17 cellular contexts compared by ENCODE assay signal in genomic region chr9:12889402-12890106, GRCh38.
A peak's percentile ranks its signal among the peaks of the same experiment; 100 is the strongest.
DNase-seq lines count a peak whose midpoint lies in the region; ATAC-seq, FAIRE-seq and TF ChIP-seq lines count a peak whose summit lies in the region.
"Had no signal": no experiment of that assay in that cellular context is flagged by ENCODE, and none has a peak within 500 bp of the region (broad histone marks: within the 10 kb centered on the region; RNA-seq: fewer than 3 reads in every experiment).

No MANE protein-coding gene starts in this region.

- TF ChIP-seq CTCF in liver (IDR thresholded peaks at IDR 0.05; ENCODE audit: low read depth, low read length, missing input control): no peak
- no peak for TF ChIP-seq CTCF in HepG2 (CRISPR knock-in tag; IDR thresholded peaks at IDR 0.05)
- no peak for TF ChIP-seq CTCF in choroid plexus epithelial cell (conservative IDR thresholded peaks at IDR 0.05; ENCODE audit: low read depth, low read length)
- TF ChIP-seq CTCF in smooth muscle cell (IDR thresholded peaks at IDR 0.05; ENCODE audit: borderline replicate concordance, insufficient read depth, poor library complexity, severe bottlenecking): no peak

- BruUV-seq in HepG2 (replicated peaks; lab: Mats Ljungman, UMichigan): no TSS peak

- TF ChIP-seq EP300 in HepG2 (IDR thresholded peaks at IDR 0.05; ENCODE audit: low read depth in 2 of 2, low read length in 2 of 2) (no peak), HepG2 (CRISPR knock-in tag; IDR thresholded peaks at IDR 0.05; ENCODE audit: borderline replicate concordance) (no peak)

- H3K27me3 ChIP-seq in liver (ENCODE audit: control insufficient read depth in 4 of 4, insufficient read depth in 4 of 4, low read length in 3 of 4) (no peaks in the 10 kb centered on the region), HepG2 (ENCODE audit: control insufficient read depth in 1 of 2, insufficient read depth in 2 of 2, low read length in 2 of 2) (no peaks in the 10 kb centered on the region), smooth muscle cell (ENCODE audit: low read depth) (no peaks in the 10 kb centered on the region)
- H3K27me3 ChIP-seq: BLaER1 treated with 17β-estradiol and CSF1 and Interleukin-3, amounts not matched to agents 10 nM and 100 nM had no signal

- ATAC-seq in HepG2 (no peak), GM19324 (IDR thresholded peaks at IDR 0.05; ENCODE audit: low FRiP score, unreplicated experiment) (no peak), GM18519 (IDR thresholded peaks at IDR 0.05; ENCODE audit: low FRiP score, unreplicated experiment) (no peak)

- H3K4me2 ChIP-seq in HepG2 (ENCODE audit: low read depth, low read length) (no peak overlapping the region), smooth muscle cell (no peak overlapping the region)
- H3K4me2 ChIP-seq: BLaER1 treated with 17β-estradiol and CSF1 and Interleukin-3, amounts not matched to agents 10 nM and 100 nM had no signal

- FAIRE-seq in HepG2 (lab: Jason Lieb, UNC) (no peak), H54 (lab: Jason Lieb, UNC) (no peak)
- FAIRE-seq: GM18507 had no signal

- H3K4me3 ChIP-seq in liver (ENCODE audit: low read depth in 1 of 3, low read length in 3 of 3): no peak overlapping the region
- H3K4me3 ChIP-seq in HepG2 (replicated peaks in 1 of 3; ENCODE audit: insufficient read depth in 1 of 3, low read depth in 2 of 3, low read length in 3 of 3): no peak overlapping the region
- no peak overlapping the region for H3K4me3 ChIP-seq in choroid plexus epithelial cell (ENCODE audit: low read depth, low read length)
- H3K4me3 ChIP-seq in smooth muscle cell: no peak overlapping the region
- H3K4me3 ChIP-seq: BLaER1 treated with 17β-estradiol and CSF1 and Interleukin-3, amounts not matched to agents 10 nM and 100 nM; HAP-1 had no signal

- H3K9me3 ChIP-seq in liver (ENCODE audit: control insufficient read depth in 4 of 4, low read length in 3 of 4): no peaks in the 10 kb centered on the region
- H3K9me3 ChIP-seq in HepG2 (ENCODE audit: low read length): no peaks in the 10 kb centered on the region
- peaks cover 12% of the 10 kb centered on the region for H3K9me3 ChIP-seq in smooth muscle cell (replicated peaks; ENCODE audit: low read depth)
- H3K9me3 ChIP-seq: HAP-1 had no signal

- DNase-seq in HepG2 (ENCODE audit: low spot score) (no peak), choroid plexus epithelial cell (ENCODE audit: low read depth) (peak; percentile 5), islet precursor cell (peak; percentile 66), smooth muscle cell (lab: John Stamatoyannopoulos, UW; ENCODE audit: unreplicated experiment) (no peak), H54 (ENCODE audit: insufficient read length, low spot score) (no peak)
- DNase-seq: 8988T; Calu3; CD4-positive, CD25-positive, alpha-beta regulatory T cell; DMS 273 treated with DMSO at 0.1 percent for 48 hours; GOT3; IMR-90 had no signal

- peak; percentile 46 to 59 for TF ChIP-seq RAD21 in liver (IDR thresholded peaks at IDR 0.05)
- no peak for TF ChIP-seq RAD21 in HepG2 (CRISPR knock-in tag; IDR thresholded peaks at IDR 0.05)

- H3K4me1 ChIP-seq in liver (ENCODE audit: control insufficient read depth in 4 of 4, insufficient read depth in 4 of 4, low read length in 3 of 4) (peaks cover 0 to 2% (median 0%) of the 10 kb centered on the region in 4 donors), HepG2 (ENCODE audit: insufficient read depth, low read length) (no peaks in the 10 kb centered on the region), smooth muscle cell (ENCODE audit: low read depth) (no peaks in the 10 kb centered on the region)
- H3K4me1 ChIP-seq: BLaER1 treated with 17β-estradiol and CSF1 and Interleukin-3, amounts not matched to agents 10 nM and 100 nM; HAP-1 had no signal

- H3K27ac ChIP-seq in liver (ENCODE audit: low read depth in 1 of 2, low read length in 2 of 2) (no peak overlapping the region), HepG2 (ENCODE audit: extremely low read length, insufficient read depth, low read length) (no peak overlapping the region), smooth muscle cell (ENCODE audit: low read depth) (peak overlapping the region; percentile 12)
- H3K27ac ChIP-seq: BLaER1 treated with 17β-estradiol and CSF1 and Interleukin-3, amounts not matched to agents 10 nM and 100 nM had no signal

- H3K36me3 ChIP-seq in liver (ENCODE audit: control insufficient read depth in 4 of 4, insufficient read depth in 3 of 4, low read depth in 1 of 4, low read length in 3 of 4) (no peaks in the 10 kb centered on the region), HepG2 (replicated peaks in 1 of 2; ENCODE audit: control insufficient read depth in 1 of 2, insufficient read depth in 2 of 2, low read length in 2 of 2) (no peaks in the 10 kb centered on the region), smooth muscle cell (ENCODE audit: low read depth) (peaks cover 7% of the 10 kb centered on the region)
- H3K36me3 ChIP-seq: BLaER1 treated with 17β-estradiol and CSF1 and Interleukin-3, amounts not matched to agents 10 nM and 100 nM; HAP-1 had no signal

- 67% methylated on average over 2 of the region's 2 CpGs for WGBS in liver
- 27% methylated on average over 2 of the region's 2 CpGs for WGBS in HepG2 (ENCODE audit: low lambda C conversion rate)
- WGBS in smooth muscle cell (ENCODE audit: low lambda C conversion rate): 80% methylated on average over 2 of the region's 2 CpGs

- no peak overlapping the region for H3K9ac ChIP-seq in liver (ENCODE audit: low read depth in 1 of 2, low read length in 2 of 2)
- no peak overlapping the region for H3K9ac ChIP-seq in HepG2 (ENCODE audit: insufficient read depth, low read depth, low read length)
- H3K9ac ChIP-seq in smooth muscle cell (ENCODE audit: low read depth): no peak overlapping the region
- H3K9ac ChIP-seq: BLaER1 treated with 17β-estradiol and CSF1 and Interleukin-3, amounts not matched to agents 10 nM and 100 nM had no signal

- H2AFZ ChIP-seq in HepG2 (ENCODE audit: low read length): no peak overlapping the region
- no peak overlapping the region for H2AFZ ChIP-seq in smooth muscle cell (ENCODE audit: low read depth)

- intact Hi-C loops in HepG2 (cut with micrococcal nuclease; ENCODE audit: unreplicated experiment): no loop called here

- CTCF ChIA-PET in HepG2 (lab: Yijun Ruan, JAX; ENCODE audit: low intra/inter-chr PET ratio, low total read pairs): no interaction called here

- H3K79me2 ChIP-seq in HepG2 (ENCODE audit: insufficient read depth, low read length) (no peaks in the 10 kb centered on the region), smooth muscle cell (ENCODE audit: low read depth) (no peaks in the 10 kb centered on the region)

- H3F3A ChIP-seq in smooth muscle cell (ENCODE audit: low read depth): no peaks in the 10 kb centered on the region

- in situ Hi-C loops in HepG2 (cut with HindIII; ENCODE audit: extremely low pct_ligation_motif_present, low pct_unique_long_range_greater_than_20kb): no loop called here

- POLR2A ChIA-PET in HepG2 (lab: Yijun Ruan, JAX): no interaction called here

- TF ChIP-seq POLR2A in HepG2 (IDR thresholded peaks at IDR 0.05; ENCODE audit: insufficient read depth in 1 of 2, low read depth in 2 of 2, low read length in 2 of 2) (no peak), H54 (IDR thresholded peaks at IDR 0.05; ENCODE audit: low read depth, low read length) (no peak)

- H4K20me1 ChIP-seq in HepG2 (ENCODE audit: insufficient read depth, low read length): no peaks in the 10 kb centered on the region
- no peaks in the 10 kb centered on the region for H4K20me1 ChIP-seq in smooth muscle cell (ENCODE audit: low read depth)
- H4K20me1 ChIP-seq: BLaER1 treated with 17β-estradiol and CSF1 and Interleukin-3, amounts not matched to agents 10 nM and 100 nM had no signal

TF ChIP-seq in liver, 16 proteins besides CTCF, POLR2A, EP300 and RAD21 (continues in another document):
- TF ChIP-seq HNF4A (conservative IDR thresholded peaks at IDR 0.05) (peak in 1 of 2 donors; percentile 54), GABPA (IDR thresholded peaks at IDR 0.05 in 1 of 2, conservative IDR thresholded peaks at IDR 0.05 in 1 of 2) (no peak), RXRA (IDR thresholded peaks at IDR 0.05) (peak in 1 of 2 donors; percentile 55), ZBTB33 (IDR thresholded peaks at IDR 0.05) (no peak), JUND (IDR thresholded peaks at IDR 0.05) (peak in 1 of 2 donors; percentile 47)

TF ChIP-seq in HepG2, 621 proteins besides CTCF, POLR2A, EP300 and RAD21 (continues in another document):
- TF ChIP-seq GATAD1 (CRISPR knock-in tag; IDR thresholded peaks at IDR 0.05) (no peak), WIZ (CRISPR knock-in tag; IDR thresholded peaks at IDR 0.05) (no peak), RBAK (CRISPR knock-in tag; IDR thresholded peaks at IDR 0.05) (no peak), CHD2 (IDR thresholded peaks at IDR 0.05; ENCODE audit: low read depth, low read length) (no peak), KAT7 (CRISPR knock-in tag; IDR thresholded peaks at IDR 0.05; ENCODE audit: borderline replicate concordance) (no peak), ZNF619 (CRISPR knock-in tag; IDR thresholded peaks at IDR 0.05) (no peak)
- TF ChIP-seq, protein P1, sequence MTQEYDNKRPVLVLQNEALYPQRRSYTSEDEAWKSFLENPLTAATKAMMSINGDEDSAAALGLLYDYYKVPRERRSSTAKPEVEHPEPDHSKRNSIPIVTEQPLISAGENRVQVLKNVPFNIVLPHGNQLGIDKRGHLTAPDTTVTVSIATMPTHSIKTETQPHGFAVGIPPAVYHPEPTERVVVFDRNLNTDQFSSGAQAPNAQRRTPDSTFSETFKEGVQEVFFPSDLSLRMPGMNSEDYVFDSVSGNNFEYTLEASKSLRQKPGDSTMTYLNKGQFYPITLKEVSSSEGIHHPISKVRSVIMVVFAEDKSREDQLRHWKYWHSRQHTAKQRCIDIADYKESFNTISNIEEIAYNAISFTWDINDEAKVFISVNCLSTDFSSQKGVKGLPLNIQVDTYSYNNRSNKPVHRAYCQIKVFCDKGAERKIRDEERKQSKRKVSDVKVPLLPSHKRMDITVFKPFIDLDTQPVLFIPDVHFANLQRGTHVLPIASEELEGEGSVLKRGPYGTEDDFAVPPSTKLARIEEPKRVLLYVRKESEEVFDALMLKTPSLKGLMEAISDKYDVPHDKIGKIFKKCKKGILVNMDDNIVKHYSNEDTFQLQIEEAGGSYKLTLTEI (CRISPR knock-in tag; conservative IDR thresholded peaks at IDR 0.05): no peak
- TF ChIP-seq, protein P2, sequence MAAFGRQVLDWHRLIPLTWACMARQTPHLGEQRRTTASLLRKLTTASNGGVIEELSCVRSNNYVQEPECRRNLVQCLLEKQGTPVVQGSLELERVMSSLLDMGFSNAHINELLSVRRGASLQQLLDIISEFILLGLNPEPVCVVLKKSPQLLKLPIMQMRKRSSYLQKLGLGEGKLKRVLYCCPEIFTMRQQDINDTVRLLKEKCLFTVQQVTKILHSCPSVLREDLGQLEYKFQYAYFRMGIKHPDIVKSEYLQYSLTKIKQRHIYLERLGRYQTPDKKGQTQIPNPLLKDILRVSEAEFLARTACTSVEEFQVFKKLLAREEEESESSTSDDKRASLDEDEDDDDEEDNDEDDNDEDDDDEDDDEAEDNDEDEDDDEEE (CRISPR knock-in tag; IDR thresholded peaks at IDR 0.05): no peak

Comparison
In these comparisons a context has a peak if more than half of its experiments do, and no peak if none do; other contexts are left out.
1. DNase-seq: peak in choroid plexus epithelial cell (single experiment) and islet precursor cell (single experiment); none in HepG2 (single experiment), smooth muscle cell (single experiment) and H54 (single experiment).